16 cellular contexts compared by ENCODE assay signal in genomic region chr11:132054822-132055221, GRCh38.
DNase-seq lines count a peak whose midpoint lies in the region; ATAC-seq and TF ChIP-seq lines count a peak whose summit lies in the region.
"Had no signal": no experiment of that assay in that cellular context is flagged by ENCODE, and none has a peak within 500 bp of the region (broad histone marks: within the 10 kb centered on the region; RNA-seq: fewer than 3 reads in every experiment).

No MANE protein-coding gene starts in this region.

- no peaks in the 10 kb centered on the region for H4K20me1 ChIP-seq in IMR-90 (ENCODE audit: insufficient read depth, low read length)

- no peak for TF ChIP-seq CTCF in AG09319 (IDR thresholded peaks at IDR 0.05; ENCODE audit: low read depth, low read length)
- no peak for TF ChIP-seq CTCF in IMR-90 (conservative IDR thresholded peaks at IDR 0.05; ENCODE audit: low read depth, low read length)
- no peak for TF ChIP-seq CTCF in astrocyte of the spinal cord (IDR thresholded peaks at IDR 0.05; ENCODE audit: low read depth, low read length)

- H3K4me3 ChIP-seq in IMR-90 (ENCODE audit: insufficient read depth, low read depth, low read length) (no peak overlapping the region), astrocyte of the spinal cord (ENCODE audit: low read depth, low read length) (no peak overlapping the region)
- H3K4me3 ChIP-seq: psoas muscle, vagina had no signal

- H3K14ac ChIP-seq in IMR-90 (replicated peaks; ENCODE audit: low read depth, low read length): peak overlapping the region; percentile 66

- no peak overlapping the region for H3K27ac Mint-ChIP-seq in activated T-cell treated with anti-CD3 and anti-CD28 coated beads, Interleukin-2, amount 50 U/mL, for 24 hours
- H3K27ac Mint-ChIP-seq: CD4-positive, CD25-positive, alpha-beta regulatory T cell; stimulated activated memory B cell treated with anti-CD40 and anti-IgM and Interleukin-4, amounts not matched to agents 10 μg/mL and 1 μg/mL and 100 μg/mL, for 72 hours had no signal

- H3K9ac ChIP-seq in IMR-90 (ENCODE audit: low read depth, low read length): no peak overlapping the region

- peaks cover 11 to 53% of the 10 kb centered on the region in 2 experiments for H3K79me1 ChIP-seq in IMR-90 (ENCODE audit: low read depth in 1 of 2, low read length in 2 of 2)

- no peaks in the 10 kb centered on the region for H3K27me3 ChIP-seq in IMR-90 (ENCODE audit: control insufficient read depth, insufficient read depth, low read length)
- H3K27me3 ChIP-seq: vagina had no signal

- H3K4me1 ChIP-seq in IMR-90 (ENCODE audit: control insufficient read depth, insufficient read depth, low read length): peaks cover 35% of the 10 kb centered on the region
- H3K4me1 ChIP-seq: psoas muscle, vagina had no signal

- H2AK5ac ChIP-seq in IMR-90 (ENCODE audit: low read depth, low read length): peak overlapping the region; percentile 97

- peak overlapping the region; percentile 90 for H2BK20ac ChIP-seq in IMR-90 (ENCODE audit: low read depth, low read length)

- H2AK9ac ChIP-seq in IMR-90 (replicated peaks; ENCODE audit: low read depth, low read length, poor library complexity): no peak overlapping the region

- H4K91ac ChIP-seq in IMR-90 (ENCODE audit: insufficient read depth, low read depth, low read length): peak overlapping the region; percentile 94

- no peaks in the 10 kb centered on the region for H3K9me3 ChIP-seq in IMR-90 (ENCODE audit: control insufficient read depth, insufficient read depth, low read length)
- H3K9me3 ChIP-seq: psoas muscle, vagina had no signal

- peak overlapping the region; percentile 89 for H3K4ac ChIP-seq in IMR-90 (ENCODE audit: low read depth, low read length)

- peak overlapping the region; percentile 87 for H3K23ac ChIP-seq in IMR-90 (ENCODE audit: low read depth, low read length)

- no peaks in the 10 kb centered on the region for H3K9me3 Mint-ChIP-seq in activated T-cell treated with anti-CD3 and anti-CD28 coated beads, Interleukin-2, amount 50 U/mL, for 24 hours

- no peak overlapping the region for H3K4me2 ChIP-seq in IMR-90 (ENCODE audit: low read depth, low read length)

- ATAC-seq in IMR-90 (ENCODE audit: low read depth) (peak; percentile 35), GM18498 (IDR thresholded peaks at IDR 0.05; ENCODE audit: unreplicated experiment) (no peak), HG03025 (IDR thresholded peaks at IDR 0.05; ENCODE audit: low FRiP score, unreplicated experiment) (no peak)
- ATAC-seq: psoas muscle; stimulated activated memory B cell treated with anti-CD40 and anti-IgM and Interleukin-4, amounts not matched to agents 10 μg/mL and 1 μg/mL and 100 μg/mL, for 72 hours had no signal

- CTCF ChIA-PET in IMR-90 (lab: Yijun Ruan, JAX): interaction anchor here (0.5 to 0.8 kb wide), 2 partner anchors 15 to 72 kb away, joined by 3 to 4 read pairs; no protein-coding TSS in a partner anchor

- no peaks in the 10 kb centered on the region for H3K4me1 Mint-ChIP-seq in activated T-cell treated with anti-CD3 and anti-CD28 coated beads, Interleukin-2, amount 50 U/mL, for 24 hours (ENCODE audit: low read depth)
- H3K4me1 Mint-ChIP-seq: CD4-positive, CD25-positive, alpha-beta regulatory T cell; stimulated activated memory B cell treated with anti-CD40 and anti-IgM and Interleukin-4, amounts not matched to agents 10 μg/mL and 1 μg/mL and 100 μg/mL, for 72 hours had no signal

- in situ Hi-C loops in IMR-90 (cut with MboI; ENCODE audit: low sequenced_read_pairs) (loop anchor here (10.0 to 25.0 kb wide), 2 partner anchors 170 to 1643 kb away; no protein-coding TSS in a partner anchor), astrocyte of the spinal cord (cut with HindIII; ENCODE audit: low sequenced_read_pairs) (no loop called here)

- POLR2A ChIA-PET in IMR-90 (lab: Charles Lee; ENCODE audit: unreplicated experiment): interaction anchor here (0.6 kb wide), 1 partner anchor 8 kb away, joined by 3 read pairs; no protein-coding TSS in a partner anchor

- H3K56ac ChIP-seq in IMR-90 (ENCODE audit: extremely low read depth, insufficient read depth, low read length): no peak overlapping the region

- peak overlapping the region; percentile 95; the same call in 1 of the 2 replicates for H3K18ac ChIP-seq in IMR-90 (ENCODE audit: low read depth, low read length)

- H2BK15ac ChIP-seq in IMR-90 (ENCODE audit: low read depth, low read length): peak overlapping the region; percentile 94; the same call in 2 of the 3 replicates

- no TSS peak for BruUV-seq in IMR-90 (replicated peaks; lab: Mats Ljungman, UMichigan)

- H3K4me3 Mint-ChIP-seq in activated T-cell treated with anti-CD3 and anti-CD28 coated beads, Interleukin-2, amount 50 U/mL, for 24 hours: no peak overlapping the region
- H3K4me3 Mint-ChIP-seq: CD4-positive, CD25-positive, alpha-beta regulatory T cell; stimulated activated memory B cell treated with anti-CD40 and anti-IgM and Interleukin-4, amounts not matched to agents 10 μg/mL and 1 μg/mL and 100 μg/mL, for 72 hours had no signal

- TF ChIP-seq RAD21 in IMR-90 (IDR thresholded peaks at IDR 0.05; ENCODE audit: low read length): no peak

- peak; percentile 57 for DNase-seq in AG09319 (ENCODE audit: extremely low read depth, low read depth)
- peak; percentile 89 for DNase-seq in IMR-90
- peak; percentile 90 for DNase-seq in astrocyte of the spinal cord (ENCODE audit: low read depth, low spot score)
- DNase-seq in kidney tubule cell (ENCODE audit: low spot score): peak; percentile 93
- no peak for DNase-seq in epidermal melanocyte (ENCODE audit: insufficient read length, low spot score)
- DNase-seq in activated T-cell treated with anti-CD3 and anti-CD28 coated beads, Interleukin-2, amount 50 U/mL, for 24 hours: no peak
- DNase-seq: activated CD4-positive, alpha-beta T cell treated with anti-CD3 and anti-CD28 coated beads for 48 hours; CD4-positive, CD25-positive, alpha-beta regulatory T cell; erythroblast; GF-D8; KG1; psoas muscle had no signal

- peak overlapping the region; percentile 69 to 74 for H4K8ac ChIP-seq in IMR-90 (ENCODE audit: low read depth in 2 of 2, low read length in 2 of 2)

- no peaks in the 10 kb centered on the region for H3K36me3 ChIP-seq in IMR-90 (ENCODE audit: control insufficient read depth, insufficient read depth, low read length)
- H3K36me3 ChIP-seq: vagina had no signal

- dilution Hi-C loops in IMR-90 (cut with HindIII; ENCODE audit: low sequenced_read_pairs, unreplicated experiment): no loop called here

- H2BK5ac ChIP-seq in IMR-90 (ENCODE audit: low read depth, low read length, poor library complexity, severe bottlenecking): peak overlapping the region; percentile 93

- WGBS in IMR-90 (ENCODE audit: extremely low coverage in 2 of 2, insufficient read length in 1 of 2), 2 experiments: no CpG with 5 or more reads among the region's 1 CpG

- H4K5ac ChIP-seq in IMR-90 (ENCODE audit: low read depth, low read length): peak overlapping the region; percentile 33; the same call in 1 of the 2 replicates

- TF ChIP-seq POLR2A in IMR-90 (IDR thresholded peaks at IDR 0.05; ENCODE audit: low read depth, low read length): no peak

- no peak overlapping the region for H3K27ac ChIP-seq in IMR-90 (ENCODE audit: insufficient read depth, low read length)
- H3K27ac ChIP-seq: psoas muscle, vagina had no signal

- H3K9me1 ChIP-seq in IMR-90 (ENCODE audit: insufficient read depth, low read length): peaks cover 37% of the 10 kb centered on the region

- H2AFZ ChIP-seq in IMR-90 (replicated peaks; ENCODE audit: low read length, poor library complexity): no peak overlapping the region

- intact Hi-C loops in IMR-90 (cut with micrococcal nuclease): loop anchor here (5.0 kb wide), 1 partner anchor 72 kb away; no protein-coding TSS in a partner anchor

- H3K36me3 Mint-ChIP-seq in activated T-cell treated with anti-CD3 and anti-CD28 coated beads, Interleukin-2, amount 50 U/mL, for 24 hours (ENCODE audit: low read depth): no peaks in the 10 kb centered on the region
- H3K36me3 Mint-ChIP-seq: CD4-positive, CD25-positive, alpha-beta regulatory T cell; stimulated activated memory B cell treated with anti-CD40 and anti-IgM and Interleukin-4, amounts not matched to agents 10 μg/mL and 1 μg/mL and 100 μg/mL, for 72 hours had no signal

- peak overlapping the region; percentile 94 for H2BK120ac ChIP-seq in IMR-90 (ENCODE audit: low read depth, low read length)

- H3K27me3 Mint-ChIP-seq in activated T-cell treated with anti-CD3 and anti-CD28 coated beads, Interleukin-2, amount 50 U/mL, for 24 hours: no peaks in the 10 kb centered on the region
- H3K27me3 Mint-ChIP-seq: CD4-positive, CD25-positive, alpha-beta regulatory T cell; stimulated activated memory B cell treated with anti-CD40 and anti-IgM and Interleukin-4, amounts not matched to agents 10 μg/mL and 1 μg/mL and 100 μg/mL, for 72 hours had no signal

TF ChIP-seq in IMR-90, 13 proteins besides CTCF, POLR2A, EP300 and RAD21 (continues in another document):
- TF ChIP-seq ELK1 (IDR thresholded peaks at IDR 0.05; ENCODE audit: borderline replicate concordance, low read depth, low read length) (no peak), CEBPB (IDR thresholded peaks at IDR 0.05; ENCODE audit: low read depth, low read length) (peak; percentile 80), NFE2L2 (IDR thresholded peaks at IDR 0.05; ENCODE audit: low read depth, low read length) (no peak), FOS (IDR thresholded peaks at IDR 0.05; ENCODE audit: low read depth, low read length) (no peak), BHLHE40 (IDR thresholded peaks at IDR 0.05; ENCODE audit: low read depth, low read length) (no peak), MAZ (IDR thresholded peaks at IDR 0.05; ENCODE audit: borderline replicate concordance, low read depth, low read length) (peak; percentile 86; the same call in 1 of the 2 replicates), MAFK (IDR thresholded peaks at IDR 0.05; ENCODE audit: low read depth, low read length) (no peak), RCOR1 (IDR thresholded peaks at IDR 0.05; ENCODE audit: insufficient replicate concordance, low read length) (no peak), RFX5 (IDR thresholded peaks at IDR 0.05; ENCODE audit: low read depth, low read length) (no peak), SMC3 (IDR thresholded peaks at IDR 0.05; ENCODE audit: low read depth, low read length) (no peak), MXI1 (IDR thresholded peaks at IDR 0.05; ENCODE audit: borderline replicate concordance, low read depth, low read length) (no peak)

Comparison
In these comparisons a context has a peak if more than half of its experiments do, and no peak if none do; other contexts are left out.
1. DNase-seq: peak in AG09319 (single experiment), IMR-90 (single experiment), astrocyte of the spinal cord (single experiment) and kidney tubule cell (single experiment); none in epidermal melanocyte (single experiment) and activated T-cell treated with anti-CD3 and anti-CD28 coated beads, Interleukin-2, amount 50 U/mL, for 24 hours (single experiment).